ENCODE assay signal across 25 cellular contexts in genomic region chr1:173917149-173917548, GRCh38. TPM values are rescaled to one million over a fixed set of nuclear protein-coding genes. Genes with fewer than 3 reads are reported as not detected.
"Had no signal": no experiment of that assay in that cellular context is flagged by ENCODE, and none has a peak within 500 bp of the region (broad histone marks: within the 10 kb centered on the region; RNA-seq: fewer than 3 reads in every experiment).

Gene SERPINC1 (minus strand): TSS chr1:173917327. CDS start chr1:173917259, 68 bp downstream.

- H3K36me3 ChIP-seq: colonic mucosa, esophagus squamous epithelium, gastroesophageal sphincter, left ventricle myocardium inferior, prostate gland, spleen had no signal

- H3K4me1 Mint-ChIP-seq: immature natural killer cell had no signal

- H3K27me3 Mint-ChIP-seq: natural killer cell treated with Interleukin-12 subunit alpha and Interleukin-12 subunit beta and Interleukin-15 and Interleukin-18, amount 100 ng/mL, for 72 hours had no signal

- H3K4me3 ChIP-seq: colonic mucosa, esophagus squamous epithelium, gastroesophageal sphincter, left ventricle myocardium inferior, lung, prostate gland, spleen had no signal

- DNase-seq: colonic mucosa; dermis blood vessel endothelial cell; esophagus squamous epithelium; foreskin fibroblast; glutamatergic neuron; immature natural killer cell; left ventricle myocardium inferior; mesenchymal stem cell; midbrain; occipital lobe; spleen; stimulated activated CD4-positive, alpha-beta T cell treated with anti-CD3 and anti-CD28 coated beads, Interleukin-15, amount 100 ng/mL, for 24 hours; stimulated activated CD4-positive, alpha-beta T cell treated with anti-CD3 and anti-CD28 coated beads, Interleukin-1b, Interleukin-23, amount 100 ng/mL, for 48 hours; stimulated activated CD4-positive, alpha-beta T cell treated with anti-CD3 and anti-CD28 coated beads, Interleukin-4, amount 100 ng/mL, for 4 hours; stimulated activated naive CD4-positive, alpha-beta T cell treated with Interleukin-2 at 50 U/mL for 16 hours had no signal

- H3K9ac ChIP-seq: parathyroid adenoma had no signal

- H3K4me3 Mint-ChIP-seq: immature natural killer cell; natural killer cell treated with Interleukin-12 subunit alpha and Interleukin-12 subunit beta and Interleukin-15 and Interleukin-18, amount 100 ng/mL, for 72 hours had no signal

- H3K4me1 ChIP-seq: colonic mucosa, esophagus squamous epithelium, gastroesophageal sphincter, left ventricle myocardium inferior, parathyroid adenoma, prostate gland, spleen had no signal

- H3K36me3 Mint-ChIP-seq: natural killer cell treated with Interleukin-12 subunit alpha and Interleukin-12 subunit beta and Interleukin-15 and Interleukin-18, amount 100 ng/mL, for 72 hours had no signal

- H3K9me3 ChIP-seq: colonic mucosa, esophagus squamous epithelium, gastroesophageal sphincter, left ventricle myocardium inferior, prostate gland, spleen had no signal

- H3K27me3 ChIP-seq: colonic mucosa, esophagus squamous epithelium, gastroesophageal sphincter, spleen had no signal

- H3K79me2 ChIP-seq: parathyroid adenoma had no signal

- H2AFZ ChIP-seq: parathyroid adenoma had no signal

- H3K27ac ChIP-seq: colonic mucosa, esophagus squamous epithelium, gastroesophageal sphincter, left ventricle myocardium inferior, parathyroid adenoma, prostate gland, spleen had no signal

- FAIRE-seq: keratinocyte had no signal

- ATAC-seq: gastroesophageal sphincter; natural killer cell treated with Interleukin-12 subunit alpha and Interleukin-12 subunit beta and Interleukin-15 and Interleukin-18, amount 100 ng/mL, for 72 hours; sciatic nerve had no signal

- H3K9me3 Mint-ChIP-seq: immature natural killer cell; natural killer cell treated with Interleukin-12 subunit alpha and Interleukin-12 subunit beta and Interleukin-15 and Interleukin-18, amount 100 ng/mL, for 72 hours had no signal

RNA-seq across cellular contexts. Expression of gene SERPINC1, which starts in this region (rescaled TPM):
- total RNA-seq: dermis blood vessel endothelial cell, epithelial cell of proximal tubule, esophagus squamous epithelium, gastroesophageal sphincter, left ventricle myocardium inferior, prostate gland, sciatic nerve, skeletal muscle tissue, urinary bladder had no signal
